ENCODE assay signal across 14 cellular contexts in the genomic region with DNA sequence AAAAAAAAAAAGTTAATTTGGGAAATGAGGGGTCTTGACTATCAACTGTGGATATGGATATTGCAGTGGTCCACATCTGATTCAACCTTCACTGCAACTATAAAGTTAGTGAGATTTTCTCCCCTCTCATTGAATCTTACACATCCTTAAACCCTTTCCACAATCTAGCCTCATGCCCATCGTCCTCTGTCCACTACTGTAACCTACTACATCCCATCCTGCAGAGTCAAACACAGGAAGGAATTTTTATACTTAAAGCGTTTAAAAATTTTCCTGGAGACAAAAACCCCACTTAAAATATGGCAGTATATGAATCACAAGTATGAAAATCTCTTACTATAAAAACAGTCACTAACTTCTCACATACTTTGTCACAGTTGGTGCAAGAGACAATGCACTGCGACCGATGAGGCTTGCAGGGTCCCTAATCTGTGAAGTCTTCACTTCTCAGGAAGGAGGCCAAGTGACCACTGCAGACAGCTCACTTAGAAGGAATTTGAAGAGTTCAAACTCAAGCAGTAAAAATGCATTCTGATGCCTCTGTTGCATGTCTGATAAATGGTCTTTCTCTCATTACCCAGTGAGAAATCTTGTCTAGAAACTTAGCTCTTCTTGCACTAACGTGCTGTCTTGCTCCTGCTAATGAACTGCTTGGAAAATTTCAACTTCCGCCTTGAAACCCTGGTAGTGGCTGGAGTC. TPM values are rescaled to one million over a fixed set of nuclear protein-coding genes. Genes with fewer than 3 reads are reported as not detected.
DNase-seq lines count a peak whose midpoint lies in the region; ATAC-seq and TF ChIP-seq lines count a peak whose summit lies in the region.
"Had no signal": no experiment of that assay in that cellular context is flagged by ENCODE, and none has a peak within 500 bp of the region (broad histone marks: within the 10 kb centered on the region; RNA-seq: fewer than 3 reads in every experiment).

No MANE protein-coding gene starts in this region.

- in situ Hi-C loops in mammary epithelial cell (cut with MboI; ENCODE audit: low sequenced_read_pairs in 2 of 2): no loop called here

- no peak overlapping the region for H3K4me3 ChIP-seq in CD8-positive, alpha-beta memory T cell (ENCODE audit: low read length)
- H3K4me3 ChIP-seq in cardiac fibroblast (replicated peaks in 1 of 2; ENCODE audit: low read depth in 2 of 2, low read length in 2 of 2): no peak overlapping the region
- no peak overlapping the region for H3K4me3 ChIP-seq in mammary epithelial cell (replicated peaks in 1 of 3; ENCODE audit: insufficient read depth in 1 of 3, low read depth in 2 of 3, low read length in 3 of 3)
- H3K4me3 ChIP-seq: colonic mucosa, hepatocyte, SJCRH30 had no signal

- H3K27me3 ChIP-seq in CD8-positive, alpha-beta memory T cell (ENCODE audit: insufficient read depth, low read length, poor library complexity, severe bottlenecking): no peaks in the 10 kb centered on the region
- H3K27me3 ChIP-seq in mammary epithelial cell (ENCODE audit: insufficient read depth, low read length): no peaks in the 10 kb centered on the region
- H3K27me3 ChIP-seq: colonic mucosa, hepatocyte, SJCRH30 had no signal

- H3K27ac ChIP-seq in CD8-positive, alpha-beta memory T cell (ENCODE audit: low read depth, low read length): peak overlapping the region; percentile 39
- no peak overlapping the region for H3K27ac ChIP-seq in mammary epithelial cell (ENCODE audit: insufficient read depth, low read depth, low read length)
- H3K27ac ChIP-seq: colonic mucosa, hepatocyte, SJCRH30 had no signal

- H3K9ac ChIP-seq in mammary epithelial cell (ENCODE audit: insufficient read depth, low read length): no peak overlapping the region

- peak overlapping the region in 2 of 8 donors; percentile 35 to 72 for H3K27ac Mint-ChIP-seq in CD8-positive, alpha-beta memory T cell
- H3K27ac Mint-ChIP-seq: memory B cell, progenitor cell of endocrine pancreas had no signal

- no peaks in the 10 kb centered on the region for H3K79me2 ChIP-seq in mammary epithelial cell (ENCODE audit: insufficient read depth, low read length)
- H3K79me2 ChIP-seq: hepatocyte had no signal

- CTCF ChIA-PET in CD8-positive, alpha-beta memory T cell (lab: Charles Lee): no interaction called here
- CTCF ChIA-PET in mammary epithelial cell (lab: Charles Lee; ENCODE audit: low non-redundant PET): no interaction called here

- no peak overlapping the region for H2AFZ ChIP-seq in mammary epithelial cell (ENCODE audit: low read depth, low read length)
- H2AFZ ChIP-seq: hepatocyte had no signal

- no peaks in the 10 kb centered on the region for H3K9me3 ChIP-seq in CD8-positive, alpha-beta memory T cell (ENCODE audit: low read length)
- H3K9me3 ChIP-seq in mammary epithelial cell (replicated peaks; ENCODE audit: insufficient read depth, low read length): no peaks in the 10 kb centered on the region
- H3K9me3 ChIP-seq: colonic mucosa, SJCRH30 had no signal

- POLR2A ChIA-PET in CD8-positive, alpha-beta memory T cell (lab: Charles Lee): no interaction called here

- no peaks in the 10 kb centered on the region for H3K36me3 ChIP-seq in CD8-positive, alpha-beta memory T cell (ENCODE audit: insufficient read depth, low read length)
- no peaks in the 10 kb centered on the region for H3K36me3 ChIP-seq in mammary epithelial cell (ENCODE audit: insufficient read depth, low read length)
- H3K36me3 ChIP-seq: colonic mucosa, SJCRH30 had no signal

- dilution Hi-C loops in mammary epithelial cell (cut with HindIII; ENCODE audit: low sequenced_read_pairs): loop anchor here (5.0 kb wide), 1 partner anchor 48 kb away; no protein-coding TSS in a partner anchor

- peak overlapping the region in 2 of 7 donors; percentile 3 to 38 for H3K4me3 Mint-ChIP-seq in CD8-positive, alpha-beta memory T cell
- H3K4me3 Mint-ChIP-seq: memory B cell had no signal

- peaks cover 2 to 3% of the 10 kb centered on the region in 2 donors for H3K27me3 Mint-ChIP-seq in CD8-positive, alpha-beta memory T cell

- ATAC-seq in HG03432 (IDR thresholded peaks at IDR 0.05; ENCODE audit: unreplicated experiment): no peak

- no peaks in the 10 kb centered on the region for H4K20me1 ChIP-seq in mammary epithelial cell (ENCODE audit: insufficient read depth, low read length)

- H3K4me2 ChIP-seq in mammary epithelial cell (ENCODE audit: insufficient read depth, low read depth, low read length): no peak overlapping the region
- H3K4me2 ChIP-seq: hepatocyte had no signal

- WGBS in mammary epithelial cell (ENCODE audit: low coverage, missing lambda C conversion rate): 80% methylated on average over 6 of the region's 6 CpGs

- intact Hi-C loops in mammary epithelial cell (cut with micrococcal nuclease): loop anchor here (5.0 kb wide), 1 partner anchor 52 kb away; a partner anchor contains a TSS

- no peaks in the 10 kb centered on the region for H3K9me3 Mint-ChIP-seq in CD8-positive, alpha-beta memory T cell

- BruUV-seq in mammary epithelial cell (replicated peaks; lab: Mats Ljungman, UMichigan): no TSS peak

- peaks cover 42% of the 10 kb centered on the region for H3K4me1 ChIP-seq in CD8-positive, alpha-beta memory T cell (ENCODE audit: insufficient read depth, low read length)
- H3K4me1 ChIP-seq in mammary epithelial cell (ENCODE audit: insufficient read depth, low read length): no peaks in the 10 kb centered on the region
- H3K4me1 ChIP-seq: colonic mucosa, SJCRH30 had no signal

- H3K36me3 Mint-ChIP-seq in CD8-positive, alpha-beta memory T cell: peaks cover 0 to 4% (median 0%) of the 10 kb centered on the region in 3 donors
- H3K36me3 Mint-ChIP-seq: memory B cell had no signal

- peaks cover 34 to 58% (median 41%) of the 10 kb centered on the region in 3 donors for H3K4me1 Mint-ChIP-seq in CD8-positive, alpha-beta memory T cell
- H3K4me1 Mint-ChIP-seq: memory B cell had no signal

- DNase-seq in CD8-positive, alpha-beta memory T cell: no peak
- DNase-seq in LHCN-M2 (ENCODE audit: low read depth) (peak; percentile 76), cardiac fibroblast (ENCODE audit: low read depth in 2 of 2) (peak; percentile 55 to 76), myocyte (ENCODE audit: low read depth) (peak; percentile 18), mammary epithelial cell (no peak)
- DNase-seq in activated CD8-positive, alpha-beta memory T cell treated with anti-CD3 and anti-CD28 coated beads, Interleukin-2, amount 50 U/mL, for 4 hours: no peak
- no peak for DNase-seq in effector CD4-positive, alpha-beta T cell
- DNase-seq: colonic mucosa, NCI-H524 treated with DMSO at 0.1 percent for 48 hours, SJCRH30 had no signal

- TF ChIP-seq CTCF in cardiac fibroblast (IDR thresholded peaks at IDR 0.05; ENCODE audit: low read depth, low read length): no peak
- no peak for TF ChIP-seq CTCF in mammary epithelial cell (conservative IDR thresholded peaks at IDR 0.05 in 1 of 2, IDR thresholded peaks at IDR 0.05 in 1 of 2; ENCODE audit: extremely low read depth in 1 of 2, insufficient read depth in 1 of 2, low read depth in 1 of 2, low read length in 2 of 2)

RNA-seq across cellular contexts. Expression of a gene that starts 50.3 kb away (rescaled TPM):
- total RNA-seq in CD8-positive, alpha-beta memory T cell: not detected
- 1.9 TPM for polyA plus RNA-seq in CD8-positive, alpha-beta memory T cell
- total RNA-seq in LHCN-M2 (2014; rRNA removed) (0.32 and 0.57 TPM in 2 replicates), myocyte (0.47 TPM in 1 of 2 replicates, not detected in the other), mammary epithelial cell (under 1 TPM in 1 of 2 donors, not detected in 1; 0.17 TPM)
- 0.69 TPM for polyA plus RNA-seq in LHCN-M2 (2012)
- polyA plus RNA-seq in myocyte (2012): 0.06 TPM
- not detected for polyA plus RNA-seq in mammary epithelial cell
- not detected for polyA minus RNA-seq in mammary epithelial cell
- total RNA-seq: hepatocyte, SJCRH30 had no signal

Comparison
In these comparisons a context has a peak if more than half of its experiments do, and no peak if none do; other contexts are left out.
1. DNase-seq: peak in LHCN-M2 (single experiment), cardiac fibroblast (2 of 2) and myocyte (single experiment); none in CD8-positive, alpha-beta memory T cell (0 of 5), activated CD8-positive, alpha-beta memory T cell treated with anti-CD3 and anti-CD28 coated beads, Interleukin-2, amount 50 U/mL, for 4 hours (single experiment), mammary epithelial cell (single experiment) and effector CD4-positive, alpha-beta T cell (single experiment).